34 cellular contexts compared by ENCODE assay signal in the genomic region with DNA sequence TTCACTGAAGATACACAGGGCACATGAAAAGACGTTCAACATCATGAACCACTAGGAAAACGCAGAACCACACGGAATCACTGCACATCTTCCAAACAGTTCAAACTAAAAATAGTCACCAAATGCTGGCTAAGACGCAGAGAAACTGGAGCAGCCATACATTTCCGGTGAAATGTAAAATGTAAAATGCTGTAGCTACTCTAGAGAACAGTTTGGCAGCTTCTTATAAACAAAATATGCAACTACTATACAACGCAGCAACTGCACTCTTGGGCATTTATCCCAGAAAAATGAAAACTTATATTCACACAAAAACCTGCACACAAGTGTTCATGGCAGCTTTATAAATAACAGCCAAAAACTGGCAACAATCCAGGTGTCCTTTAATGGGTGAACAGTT.
A peak's percentile ranks its signal among the peaks of the same experiment; 100 is the strongest.
DNase-seq lines count a peak whose midpoint lies in the region; ATAC-seq, FAIRE-seq and TF ChIP-seq lines count a peak whose summit lies in the region.
"Had no signal": no experiment of that assay in that cellular context is flagged by ENCODE, and none has a peak within 500 bp of the region (broad histone marks: within the 10 kb centered on the region; RNA-seq: fewer than 3 reads in every experiment).

No MANE protein-coding gene starts in this region.

- no peaks in the 10 kb centered on the region for H4K20me1 ChIP-seq in HepG2 (ENCODE audit: insufficient read depth, low read length)

- no peak overlapping the region for H2AFZ ChIP-seq in HepG2 (ENCODE audit: low read length)

- H3K27me3 ChIP-seq in psoas muscle (ENCODE audit: insufficient read depth in 3 of 3, low read length in 2 of 3) (no peaks in the 10 kb centered on the region), HepG2 (ENCODE audit: control insufficient read depth in 1 of 2, insufficient read depth in 2 of 2, low read length in 2 of 2) (no peaks in the 10 kb centered on the region)
- H3K27me3 ChIP-seq: ascending aorta, BE2C, dorsolateral prefrontal cortex, heart right ventricle, uterus had no signal

- H3K36me3 ChIP-seq in psoas muscle (ENCODE audit: insufficient read depth in 1 of 2, low read depth in 1 of 2) = peaks cover 20 to 83% of the 10 kb centered on the region in 2 donors
- peaks cover 45 to 99% of the 10 kb centered on the region in 2 experiments for H3K36me3 ChIP-seq in HepG2 (replicated peaks in 1 of 2; ENCODE audit: control insufficient read depth in 1 of 2, insufficient read depth in 2 of 2, low read length in 2 of 2)
- H3K36me3 ChIP-seq: uterus had no signal

- TF ChIP-seq CTCF in AG09319 (IDR thresholded peaks at IDR 0.05; ENCODE audit: low read depth, low read length) (no peak), cardiac fibroblast (IDR thresholded peaks at IDR 0.05; ENCODE audit: low read depth, low read length) (no peak), psoas muscle (IDR thresholded peaks at IDR 0.05) (no peak), HepG2 (CRISPR knock-in tag; IDR thresholded peaks at IDR 0.05) (no peak)

- no TSS peak for BruUV-seq in HepG2 (replicated peaks; lab: Mats Ljungman, UMichigan)

- no peak overlapping the region for H3K4me2 ChIP-seq in HepG2 (ENCODE audit: low read depth, low read length)

- TF ChIP-seq RAD21 in HepG2 (CRISPR knock-in tag; IDR thresholded peaks at IDR 0.05) = no peak

- POLR2A ChIA-PET in HepG2 (lab: Yijun Ruan, JAX) = no interaction called here

- H3K4me3 ChIP-seq in cardiac fibroblast (replicated peaks in 1 of 2; ENCODE audit: low read depth in 2 of 2, low read length in 2 of 2) (no peak overlapping the region), psoas muscle (no peak overlapping the region), HepG2 (replicated peaks in 1 of 3; ENCODE audit: insufficient read depth in 1 of 3, low read depth in 2 of 3, low read length in 3 of 3) (no peak overlapping the region)
- H3K4me3 ChIP-seq: ascending aorta, dorsolateral prefrontal cortex, HAP-1, heart right ventricle, skin epidermis, thoracic aorta, uterus had no signal

- FAIRE-seq in HepG2 (lab: Jason Lieb, UNC) = no peak
- FAIRE-seq: A204.1, GM12892 had no signal

- TF ChIP-seq EP300 in HepG2 (IDR thresholded peaks at IDR 0.05; ENCODE audit: low read depth in 2 of 2, low read length in 2 of 2) (no peak), HepG2 (CRISPR knock-in tag; IDR thresholded peaks at IDR 0.05; ENCODE audit: borderline replicate concordance) (no peak)

- in situ Hi-C loops in HepG2 (cut with HindIII; ENCODE audit: extremely low pct_ligation_motif_present, low pct_unique_long_range_greater_than_20kb) = no loop called here

- CTCF ChIA-PET in HepG2 (lab: Yijun Ruan, JAX; ENCODE audit: low intra/inter-chr PET ratio, low total read pairs) = no interaction called here

- intact Hi-C loops in psoas muscle (cut with DNase I) (loop anchor here in 1 of 2 donors (10.0 kb wide), 1 partner anchor 497 kb away; no protein-coding TSS in a partner anchor), HepG2 (cut with micrococcal nuclease; ENCODE audit: unreplicated experiment) (no loop called here)

- H3K79me2 ChIP-seq in HepG2 (ENCODE audit: insufficient read depth, low read length) = no peaks in the 10 kb centered on the region

- H3K4me1 ChIP-seq in psoas muscle = peaks cover 53% of the 10 kb centered on the region
- H3K4me1 ChIP-seq in HepG2 (ENCODE audit: insufficient read depth, low read length) = peaks cover 17% of the 10 kb centered on the region
- H3K4me1 ChIP-seq: ascending aorta, BE2C, uterus had no signal

- H3K27ac ChIP-seq in psoas muscle (peak overlapping the region; percentile 84), HepG2 (ENCODE audit: extremely low read length, insufficient read depth, low read length) (no peak overlapping the region)
- H3K27ac ChIP-seq: ascending aorta, heart right ventricle, skin epidermis, uterus had no signal

- H3K9me3 ChIP-seq in psoas muscle (no peaks in the 10 kb centered on the region), HepG2 (ENCODE audit: low read length) (no peaks in the 10 kb centered on the region)
- H3K9me3 ChIP-seq: ascending aorta, BE2C, HAP-1, heart right ventricle, thoracic aorta, uterus had no signal

- 15 to 18% (median 16%) methylated on average over 6 of the region's 6 CpGs for WGBS in psoas muscle, 3 donors
- WGBS in HepG2 (ENCODE audit: low lambda C conversion rate) = 88% methylated on average over 6 of the region's 6 CpGs

- TF ChIP-seq POLR2A in HepG2 (IDR thresholded peaks at IDR 0.05; ENCODE audit: insufficient read depth in 1 of 2, low read depth in 2 of 2, low read length in 2 of 2) = no peak

- DNase-seq in AG09319 (ENCODE audit: extremely low read depth, low read depth) = peak; percentile 15
- peak; percentile 17 to 40 for DNase-seq in cardiac fibroblast (ENCODE audit: low read depth in 2 of 2)
- peak; percentile 8 for DNase-seq in fibroblast of the conjunctiva (ENCODE audit: low read depth)
- DNase-seq in psoas muscle = no peak
- DNase-seq in AG20443 (ENCODE audit: low spot score) = no peak
- no peak for DNase-seq in NK-92 treated with Interleukin-12 subunit alpha and Interleukin-12 subunit beta, amount 100 ng/mL, for 24 hours (lab: John Stamatoyannopoulos, UW)
- no peak for DNase-seq in HepG2 (ENCODE audit: low spot score)
- DNase-seq: activated CD8-positive, alpha-beta T cell treated with anti-CD3 and anti-CD28 coated beads, Interleukin-2, amount 10 ng/mL, durations not matched to agents 7 days and 5 days; activated effector memory CD4-positive, alpha-beta T cell treated with anti-CD3 and anti-CD28 coated beads, Interleukin-2, amount 50 U/mL, for 16 hours; activated naive CD8-positive, alpha-beta T cell treated with anti-CD3 and anti-CD28 coated beads for 36 hours; BE2C; DMS153; dorsolateral prefrontal cortex; foreskin fibroblast; heart right ventricle; mesendoderm; naive B cell; NCI-H1092 treated with DMSO at 0.1 percent for 48 hours; NCI-H187; NCI-H2171; NCI-H510A; PC-3; stimulated activated naive CD8-positive, alpha-beta T cell treated with anti-CD3 and anti-CD28 coated beads, Interleukin-15, Interleukin-2, amounts not matched to agents 100 U/mL and 50 U/mL, for 24 hours; T-helper 17 cell; uterus had no signal

- ATAC-seq in psoas muscle (no peak), GM21367 (IDR thresholded peaks at IDR 0.05; ENCODE audit: unreplicated experiment) (no peak), HepG2 (no peak)
- ATAC-seq: activated CD8-positive, alpha-beta T cell treated with anti-CD3 and anti-CD28 coated beads, Interleukin-2, amount 10 ng/mL, durations not matched to agents 7 days and 5 days; heart right ventricle; PC-3; Right ventricle myocardium inferior; SK-N-SH treated with all-trans-retinoic acid at 6 μM for 48 hours; stimulated activated naive CD8-positive, alpha-beta T cell treated with anti-CD3 and anti-CD28 coated beads, Interleukin-15, Interleukin-2, amounts not matched to agents 100 U/mL and 50 U/mL, for 24 hours; T-helper 17 cell had no signal

- no peak overlapping the region for H3K9ac ChIP-seq in HepG2 (ENCODE audit: insufficient read depth, low read depth, low read length)

TF ChIP-seq in HepG2, 621 proteins besides CTCF, POLR2A, EP300 and RAD21:
- no peak for TF ChIP-seq GPN1 (CRISPR knock-in tag; IDR thresholded peaks at IDR 0.05; ENCODE audit: borderline replicate concordance)
TF ChIP-seq in HepG2: peak in this region for 0.

Comparison
In these comparisons a context has a peak if more than half of its experiments do, and no peak if none do; other contexts are left out.
1. DNase-seq: peak in AG09319 (single experiment), cardiac fibroblast (2 of 2) and fibroblast of the conjunctiva (single experiment); none in psoas muscle (0 of 2), AG20443 (single experiment), NK-92 treated with Interleukin-12 subunit alpha and Interleukin-12 subunit beta, amount 100 ng/mL, for 24 hours (single experiment) and HepG2 (single experiment).